Comparison of ENCODE assay signal across 24 cellular contexts in the genomic region with DNA sequence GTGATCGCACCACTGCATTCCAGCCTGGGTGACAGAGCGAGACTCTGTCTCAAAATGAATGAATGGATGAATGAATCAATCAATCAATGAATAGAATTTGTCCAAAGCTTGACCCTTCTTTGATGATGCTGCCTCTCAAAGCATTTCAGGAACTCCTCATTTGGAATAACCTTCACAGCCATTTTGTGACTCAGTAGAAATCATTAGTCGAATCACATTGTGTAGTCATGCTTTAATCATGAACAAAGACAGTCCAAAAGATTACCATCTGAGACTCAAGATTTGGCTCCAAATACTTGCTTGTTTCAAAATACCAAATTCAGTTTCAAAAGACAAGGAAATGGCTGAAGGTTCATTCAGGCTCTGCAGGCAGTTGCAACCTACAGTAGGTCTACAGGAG.
"Had no signal": no experiment of that assay in that cellular context is flagged by ENCODE, and none has a peak within 500 bp of the region (broad histone marks: within the 10 kb centered on the region; RNA-seq: fewer than 3 reads in every experiment).

No MANE protein-coding gene starts in this region.

- H3K4me3 ChIP-seq: dorsolateral prefrontal cortex, esophagus muscularis mucosa, gastrocnemius medialis, heart right ventricle, neural progenitor cell, psoas muscle, sigmoid colon, testis, tibial artery had no signal

- H3K36me3 ChIP-seq: esophagus muscularis mucosa, gastrocnemius medialis, heart right ventricle, neural progenitor cell, sigmoid colon, tibial artery had no signal

- H3K4me1 Mint-ChIP-seq: naive thymus-derived CD4-positive, alpha-beta T cell had no signal

- H3K4me2 ChIP-seq: neural progenitor cell had no signal

- FAIRE-seq: colon, islet of Langerhans had no signal

- H3K36me3 Mint-ChIP-seq: neural progenitor cell; stimulated activated memory B cell treated with anti-CD40 and anti-IgM and Interleukin-4, amounts not matched to agents 10 μg/mL and 1 μg/mL and 100 μg/mL, for 72 hours; type B pancreatic cell had no signal

- H3K9ac ChIP-seq: neural progenitor cell had no signal

- H3K27ac Mint-ChIP-seq: nephron; neural progenitor cell; stimulated activated memory B cell treated with anti-CD40 and anti-IgM and Interleukin-4, amounts not matched to agents 10 μg/mL and 1 μg/mL and 100 μg/mL, for 72 hours had no signal

- H3K27me3 ChIP-seq: dorsolateral prefrontal cortex, esophagus muscularis mucosa, gastrocnemius medialis, neural progenitor cell, sigmoid colon, testis, tibial artery had no signal

- H3K4me1 ChIP-seq: esophagus muscularis mucosa, neural progenitor cell, sigmoid colon, testis had no signal

- H3K4me3 Mint-ChIP-seq: naive thymus-derived CD4-positive, alpha-beta T cell; nephron; neural progenitor cell; stimulated activated memory B cell treated with anti-CD40 and anti-IgM and Interleukin-4, amounts not matched to agents 10 μg/mL and 1 μg/mL and 100 μg/mL, for 72 hours; type B pancreatic cell had no signal

- H2AFZ ChIP-seq: neural progenitor cell had no signal

- H3K9me3 ChIP-seq: esophagus muscularis mucosa, gastrocnemius medialis, heart right ventricle, psoas muscle, sigmoid colon, testis, tibial artery had no signal

- DNase-seq: dorsolateral prefrontal cortex; effector CD4-positive, alpha-beta T cell; gastrocnemius medialis; heart right ventricle; hippocampal formation; kidney glomerular epithelial cell; mesendoderm; midbrain; naive thymus-derived CD4-positive, alpha-beta T cell; psoas muscle; right cardiac atrium; sigmoid colon; stimulated activated CD4-positive, alpha-beta T cell treated with anti-CD3 and anti-CD28 coated beads, Interleukin-4, amount 100 ng/mL, for 4 hours; stimulated activated naive CD8-positive, alpha-beta T cell treated with anti-CD3 and anti-CD28 coated beads, Interleukin-15, Interleukin-2, amounts not matched to agents 100 U/mL and 50 U/mL, for 24 hours; substantia nigra; testis; tibial artery had no signal

- H3K27ac ChIP-seq: esophagus muscularis mucosa, gastrocnemius medialis, heart right ventricle, neural progenitor cell, psoas muscle, sigmoid colon, testis, tibial artery had no signal

- H3K9me3 Mint-ChIP-seq: nephron, neural progenitor cell had no signal

- ATAC-seq: gastrocnemius medialis; heart right ventricle; naive thymus-derived CD4-positive, alpha-beta T cell; psoas muscle; right cardiac atrium; stimulated activated memory B cell treated with anti-CD40 and anti-IgM and Interleukin-4, amounts not matched to agents 10 μg/mL and 1 μg/mL and 100 μg/mL, for 72 hours; stimulated activated naive CD8-positive, alpha-beta T cell treated with anti-CD3 and anti-CD28 coated beads, Interleukin-15, Interleukin-2, amounts not matched to agents 100 U/mL and 50 U/mL, for 24 hours had no signal
